Comparison of ENCODE assay signal across 14 cellular contexts in genomic region chr3:6108957-6109356, GRCh38.
DNase-seq lines count a peak whose midpoint lies in the region.
"Had no signal": no experiment of that assay in that cellular context is flagged by ENCODE, and none has a peak within 500 bp of the region (broad histone marks: within the 10 kb centered on the region; RNA-seq: fewer than 3 reads in every experiment).

No MANE protein-coding gene starts in this region.

- peak; percentile 15 for DNase-seq in NCI-H1105 treated with DMSO at 0.1 percent for 48 hours (lab: John Stamatoyannopoulos, UW)
- no peak for DNase-seq in NCI-H1105 (lab: John Stamatoyannopoulos, UW)
- DNase-seq in NCI-H748 (lab: John Stamatoyannopoulos, UW; ENCODE audit: unreplicated experiment) = peak; percentile 7
- no peak for DNase-seq in NCI-H748 treated with DMSO at 0.1 percent for 48 hours (lab: John Stamatoyannopoulos, UW)
- peak; percentile 6 for DNase-seq in NCI-H2029 (lab: John Stamatoyannopoulos, UW)
- peak; percentile 5 for DNase-seq in NCI-H2029 treated with DMSO at 0.1 percent for 48 hours (lab: John Stamatoyannopoulos, UW)
- DNase-seq in NCI-H524 (lab: John Stamatoyannopoulos, UW) = no peak
- DNase-seq: C1 segment of cervical spinal cord; Calu3; CD4-positive, alpha-beta memory T cell; COR-L47; DND-41; GOT3; HFFc6 had no signal

Comparison
In these comparisons a context has a peak if more than half of its experiments do, and no peak if none do; other contexts are left out.
1. DNase-seq: peak in NCI-H1105 treated with DMSO at 0.1 percent for 48 hours (single experiment), NCI-H748 (single experiment), NCI-H2029 (single experiment) and NCI-H2029 treated with DMSO at 0.1 percent for 48 hours (single experiment); none in NCI-H1105 (single experiment), NCI-H748 treated with DMSO at 0.1 percent for 48 hours (single experiment) and NCI-H524 (0 of 2).